1 cellular context compared by ENCODE assay signal in the genomic region with DNA sequence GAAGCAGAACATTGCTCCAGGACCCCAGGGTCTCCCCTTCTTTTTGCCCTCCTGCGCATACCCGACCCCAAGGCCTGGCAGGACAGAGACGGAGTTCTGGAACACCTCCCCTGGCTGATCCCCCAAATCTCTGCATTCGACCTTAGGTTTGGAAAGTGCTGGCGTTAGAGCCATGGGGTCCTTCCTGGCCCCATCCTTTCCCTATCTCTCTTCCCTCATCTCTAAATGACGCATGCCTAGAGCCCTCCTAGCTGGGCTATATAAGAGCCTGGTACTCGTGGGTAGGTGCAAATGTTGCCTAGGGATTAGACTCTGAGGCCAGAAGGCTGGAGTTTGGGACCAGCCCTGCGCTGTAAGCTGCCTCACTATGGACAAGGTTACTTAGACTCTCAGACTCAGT.
TF ChIP-seq lines count a peak whose summit lies in the region.

No MANE protein-coding gene starts in this region.

TF ChIP-seq in A549, 52 proteins besides CTCF, POLR2A, EP300 and RAD21 (continued from another document):
- TF ChIP-seq BHLHE40 (IDR thresholded peaks at IDR 0.05; ENCODE audit: low read depth, low read length), result no peak
- TF ChIP-seq GATA3 (IDR thresholded peaks at IDR 0.05; ENCODE audit: borderline replicate concordance), result no peak
- TF ChIP-seq HOXB13 (CRISPR knock-in tag; IDR thresholded peaks at IDR 0.05; ENCODE audit: low read depth), result no peak
TF ChIP-seq in A549: peak in this region for 0.
